In genomic region chr1:6272476-6273270, GRCh38 we compare ENCODE assay signal across 18 cellular contexts. TPM values are rescaled to one million over a fixed set of nuclear protein-coding genes. Genes with fewer than 3 reads are reported as not detected.
DNase-seq lines count a peak whose midpoint lies in the region; ATAC-seq, FAIRE-seq and TF ChIP-seq lines count a peak whose summit lies in the region.
"Had no signal": no experiment of that assay in that cellular context is flagged by ENCODE, and none has a peak within 500 bp of the region (broad histone marks: within the 10 kb centered on the region; RNA-seq: fewer than 3 reads in every experiment).

No MANE protein-coding gene starts in this region.

- peak overlapping the region; percentile 21 for H3K4me2 ChIP-seq in mammary epithelial cell (ENCODE audit: insufficient read depth, low read depth, low read length)

- H3K27me3 Mint-ChIP-seq in MCF 10A (ENCODE audit: insufficient read depth, unreplicated experiment): no peaks in the 10 kb centered on the region
- H3K27me3 Mint-ChIP-seq: activated naive CD8-positive, alpha-beta T cell had no signal

- H3K9me3 Mint-ChIP-seq in MCF 10A (ENCODE audit: unreplicated experiment): no peaks in the 10 kb centered on the region

- peaks cover 5% of the 10 kb centered on the region for H3K4me1 Mint-ChIP-seq in MCF 10A (ENCODE audit: insufficient read depth, unreplicated experiment)

- H3K9ac ChIP-seq in mammary epithelial cell (ENCODE audit: insufficient read depth, low read length): no peak overlapping the region

- H3K27me3 ChIP-seq in mammary epithelial cell (ENCODE audit: insufficient read depth, low read length): no peaks in the 10 kb centered on the region
- no peaks in the 10 kb centered on the region for H3K27me3 ChIP-seq in bronchial epithelial cell (ENCODE audit: control insufficient read depth, insufficient read depth, low read length)

- CTCF ChIA-PET in mammary epithelial cell (lab: Charles Lee; ENCODE audit: low non-redundant PET): no interaction called here
- CTCF ChIA-PET in MCF 10A (lab: Yijun Ruan, JAX): interaction anchor here (0.6 to 1.2 kb wide), 2 partner anchors 64 to 70 kb away, joined by 3 to 4 read pairs; no protein-coding TSS in a partner anchor

- H3K79me2 ChIP-seq in mammary epithelial cell (ENCODE audit: insufficient read depth, low read length): peaks cover 10% of the 10 kb centered on the region

- H3K4me3 Mint-ChIP-seq in MCF 10A (ENCODE audit: unreplicated experiment): no peak overlapping the region
- H3K4me3 Mint-ChIP-seq: activated naive CD8-positive, alpha-beta T cell had no signal

- no peak overlapping the region for H2AFZ ChIP-seq in mammary epithelial cell (ENCODE audit: low read depth, low read length)

- DNase-seq in mammary epithelial cell: no peak
- no peak for DNase-seq in MCF 10A (ENCODE audit: unreplicated experiment)
- no peak for DNase-seq in bronchial epithelial cell (ENCODE audit: low read depth)
- DNase-seq in left kidney (ENCODE audit: low read depth, low spot score): peak; percentile 26
- no peak for DNase-seq in mucosa of descending colon
- no peak for DNase-seq in germinal center (ENCODE audit: low spot score)
- DNase-seq in NCI-H526 treated with DMSO at 0.1 percent for 48 hours (lab: John Stamatoyannopoulos, UW): no peak
- DNase-seq in COR-L47 (lab: John Stamatoyannopoulos, UW): no peak
- DNase-seq: activated T-cell treated with anti-CD3 and anti-CD28 coated beads for 4 hours, lower lobe of right lung, NCI-H2107 had no signal

- peak; percentile 85 for FAIRE-seq in bronchial epithelial cell (lab: Jason Lieb, UNC)
- FAIRE-seq: colon had no signal

- H3K36me3 Mint-ChIP-seq in MCF 10A (ENCODE audit: insufficient read depth, unreplicated experiment): peaks cover 13% of the 10 kb centered on the region
- H3K36me3 Mint-ChIP-seq: activated naive CD8-positive, alpha-beta T cell had no signal

- WGBS in mammary epithelial cell (ENCODE audit: low coverage, missing lambda C conversion rate): 39% methylated on average over 16 of the region's 16 CpGs

- POLR2A ChIA-PET in MCF 10A (lab: Yijun Ruan, JAX): no interaction called here

- no peaks in the 10 kb centered on the region for H4K20me1 ChIP-seq in mammary epithelial cell (ENCODE audit: insufficient read depth, low read length)

- BruUV-seq in mammary epithelial cell (replicated peaks; lab: Mats Ljungman, UMichigan) (no TSS peak), MCF 10A (replicated peaks; lab: Mats Ljungman, UMichigan) (no TSS peak)

- H3K9me3 ChIP-seq in mammary epithelial cell (replicated peaks; ENCODE audit: insufficient read depth, low read length) (no peaks in the 10 kb centered on the region), mucosa of descending colon (no peaks in the 10 kb centered on the region)
- H3K9me3 ChIP-seq: lower lobe of right lung had no signal

- in situ Hi-C loops in mammary epithelial cell (cut with MboI; ENCODE audit: low sequenced_read_pairs in 2 of 2): loop anchor here in 1 of 2 donors (25.0 kb wide), 1 partner anchor 140 kb away; the partner anchor contains the start of genes ESPN and HES2

- dilution Hi-C loops in mammary epithelial cell (cut with HindIII; ENCODE audit: low sequenced_read_pairs): no loop called here

- intact Hi-C loops in mammary epithelial cell (cut with micrococcal nuclease) (no loop called here), MCF 10A (cut with micrococcal nuclease) (no loop called here), mucosa of descending colon (cut with DNase I, micrococcal nuclease) (no loop called here)

- H3K36me3 ChIP-seq in mammary epithelial cell (ENCODE audit: insufficient read depth, low read length) (no peaks in the 10 kb centered on the region), bronchial epithelial cell (ENCODE audit: control insufficient read depth, insufficient read depth, low read length) (peaks cover 11% of the 10 kb centered on the region), mucosa of descending colon (ENCODE audit: low read depth) (no peaks in the 10 kb centered on the region)
- H3K36me3 ChIP-seq: lower lobe of right lung had no signal

- no peak overlapping the region for H3K27ac Mint-ChIP-seq in MCF 10A (ENCODE audit: low read depth, unreplicated experiment)
- H3K27ac Mint-ChIP-seq: activated naive CD8-positive, alpha-beta T cell had no signal

- H3K4me1 ChIP-seq in mammary epithelial cell (ENCODE audit: insufficient read depth, low read length) (peaks cover 33% of the 10 kb centered on the region), mucosa of descending colon (ENCODE audit: low read depth) (peaks cover 45% of the 10 kb centered on the region)

- ATAC-seq in mucosa of descending colon: no peak
- ATAC-seq: lower lobe of right lung had no signal

- no peak overlapping the region for H3K4me3 ChIP-seq in mammary epithelial cell (replicated peaks in 1 of 3; ENCODE audit: insufficient read depth in 1 of 3, low read depth in 2 of 3, low read length in 3 of 3)
- no peak overlapping the region for H3K4me3 ChIP-seq in bronchial epithelial cell (ENCODE audit: low read depth, low read length)
- H3K4me3 ChIP-seq in mucosa of descending colon: no peak overlapping the region
- H3K4me3 ChIP-seq: lower lobe of right lung had no signal

- no peak overlapping the region for H3K27ac ChIP-seq in mammary epithelial cell (ENCODE audit: insufficient read depth, low read depth, low read length)
- H3K27ac ChIP-seq: lower lobe of right lung had no signal

- TF ChIP-seq CTCF in mammary epithelial cell (conservative IDR thresholded peaks at IDR 0.05 in 1 of 2, IDR thresholded peaks at IDR 0.05 in 1 of 2; ENCODE audit: extremely low read depth in 1 of 2, insufficient read depth in 1 of 2, low read depth in 1 of 2, low read length in 2 of 2): peak in 1 of 2 donors; percentile 21
- no peak for TF ChIP-seq CTCF in MCF 10A (IDR thresholded peaks at IDR 0.05; ENCODE audit: unreplicated experiment)
- no peak for TF ChIP-seq CTCF in bronchial epithelial cell (IDR thresholded peaks at IDR 0.05; ENCODE audit: insufficient read depth, low read length, severe bottlenecking)
- TF ChIP-seq CTCF in mucosa of descending colon (IDR thresholded peaks at IDR 0.05): no peak

RNA-seq across cellular contexts. Expression of gene GPR153, which starts 11.8 kb away (rescaled TPM):
- 10 to 100 TPM; 10.7 to 17.4 TPM for total RNA-seq in mammary epithelial cell
- polyA plus RNA-seq in mammary epithelial cell: 17.7 TPM
- polyA minus RNA-seq in mammary epithelial cell: 18.2 TPM
- 4.6 and 5.0 TPM in 2 replicates for total RNA-seq in MCF 10A (2022)
- total RNA-seq in bronchial epithelial cell: 16.5 and 44.2 TPM in 2 replicates
- total RNA-seq in mucosa of descending colon: 10 to 100 TPM; 20.2 to 28.3 (median 20.4) TPM

RNA-seq across cellular contexts. Expression of gene HES3, which starts 28.7 kb away (rescaled TPM):
- total RNA-seq in mammary epithelial cell: not detected
- polyA plus RNA-seq in mammary epithelial cell: not detected
- not detected for polyA minus RNA-seq in mammary epithelial cell
- total RNA-seq in MCF 10A (2022): not detected in 2 replicates
- not detected in 2 replicates for total RNA-seq in bronchial epithelial cell
- not detected for total RNA-seq in mucosa of descending colon
- total RNA-seq: Calu3, esophagus mucosa, HT1080, lower lobe of right lung, omental fat pad, subcutaneous adipose tissue had no signal

RNA-seq across cellular contexts. Expression of gene ICMT, which starts 36.9 kb away (rescaled TPM):
- total RNA-seq in mammary epithelial cell: 10 to 100 TPM; 65.2 to 75.4 TPM
- 76.3 TPM for polyA plus RNA-seq in mammary epithelial cell
- 71.0 TPM for polyA minus RNA-seq in mammary epithelial cell
- total RNA-seq in MCF 10A (2022): 26.5 and 28.3 TPM in 2 replicates
- total RNA-seq in bronchial epithelial cell: 43.3 and 53.4 TPM in 2 replicates
- total RNA-seq in mucosa of descending colon: 10 to 100 TPM; 50.4 to 72.3 (median 55.8) TPM
